In the genomic region with DNA sequence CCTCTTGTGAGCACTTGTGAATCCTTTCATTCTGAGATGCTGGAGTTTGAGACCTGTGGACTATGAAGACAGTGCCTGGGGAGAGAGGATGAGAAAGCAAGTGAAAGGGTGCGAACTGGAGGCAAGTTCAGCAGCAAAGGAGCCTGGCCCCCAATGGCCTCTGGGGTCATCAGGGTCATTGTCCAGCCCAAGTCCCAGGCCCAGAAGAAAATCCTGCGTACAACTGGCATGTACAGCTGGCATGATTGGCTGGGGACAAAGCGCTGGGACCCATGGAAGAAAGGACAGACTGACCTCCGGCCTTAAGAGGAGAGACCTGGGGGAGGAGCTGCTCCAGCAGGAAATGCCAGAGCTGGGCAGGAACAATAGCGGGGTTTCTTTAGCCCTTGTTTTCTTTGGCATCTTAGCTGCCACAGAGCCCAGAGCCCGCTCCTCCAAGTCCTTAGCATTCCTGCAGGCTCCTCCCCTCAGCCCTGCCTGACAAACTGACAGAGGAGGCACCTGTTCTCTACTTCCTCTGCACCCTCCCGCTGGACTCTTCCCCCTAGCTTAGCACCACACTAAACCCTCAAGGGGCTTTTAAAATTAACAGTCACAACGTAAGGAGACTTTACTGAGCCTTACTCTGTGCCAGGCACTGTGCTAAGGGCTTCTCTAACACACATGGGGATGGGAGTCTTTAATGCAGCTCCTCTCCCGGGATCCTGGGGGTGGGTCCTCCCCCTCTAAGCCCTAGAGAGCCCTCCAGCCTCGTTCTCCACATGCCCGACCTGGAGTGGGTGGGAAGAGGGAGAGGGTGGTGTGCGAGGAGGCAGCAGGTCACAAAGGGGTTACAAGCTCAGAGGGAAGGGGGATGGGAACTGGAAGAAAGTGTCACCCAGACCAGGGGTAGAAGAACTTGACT, we compare ENCODE assay signal across 10 cellular contexts. TPM values are rescaled to one million over a fixed set of nuclear protein-coding genes. Genes with fewer than 3 reads are reported as not detected.
DNase-seq lines count a peak whose midpoint lies in the region; FAIRE-seq and TF ChIP-seq lines count a peak whose summit lies in the region.
"Had no signal": no experiment of that assay in that cellular context is flagged by ENCODE, and none has a peak within 500 bp of the region (broad histone marks: within the 10 kb centered on the region; RNA-seq: fewer than 3 reads in every experiment).

No MANE protein-coding gene starts in this region.

- TF ChIP-seq CTCF in DOHH2 (IDR thresholded peaks at IDR 0.05; ENCODE audit: low read depth, low read length, poor library complexity, severe bottlenecking) (no peak), NB4 (IDR thresholded peaks at IDR 0.05; ENCODE audit: low read depth, low read length) (no peak), H1 (IDR thresholded peaks at IDR 0.05; ENCODE audit: control extremely low read depth in 1 of 3, insufficient read depth in 1 of 3, low read depth in 1 of 3, low read length in 3 of 3) (no peak), osteoblast (IDR thresholded peaks at IDR 0.05; ENCODE audit: extremely low read depth, low read depth, low read length) (no peak)

- H3K4me2 ChIP-seq in DOHH2 (ENCODE audit: low read length) (peak overlapping the region; percentile 29), H1 (ENCODE audit: insufficient read depth in 1 of 2, low read depth in 2 of 2, low read length in 2 of 2) (peak overlapping the region; percentile 46 to 49), osteoblast (ENCODE audit: insufficient read depth, low read length) (no peak overlapping the region)

- no peak overlapping the region for H3K4ac ChIP-seq in H1 (replicated peaks; ENCODE audit: insufficient read length, low read depth, low read length)

- peak overlapping the region; percentile 86; the same call in 1 of the 2 replicates for H2BK20ac ChIP-seq in H1 (ENCODE audit: low read length)

- POLR2A ChIA-PET in H1 (lab: Charles Lee; ENCODE audit: partially characterized antibody) = interaction anchor here (0.8 to 2.3 kb wide), 5 partner anchors 9 to 96 kb away, joined by 3 to 9 read pairs (median 4); no protein-coding TSS in a partner anchor

- H4K20me1 ChIP-seq in DOHH2 (ENCODE audit: control insufficient read depth, insufficient read depth, low read depth, low read length) (no peaks in the 10 kb centered on the region), H1 (replicated peaks in 1 of 2; ENCODE audit: control insufficient read depth in 1 of 2, insufficient read depth in 2 of 2, low read length in 2 of 2) (no peaks in the 10 kb centered on the region), osteoblast (ENCODE audit: insufficient read depth, low read length) (no peaks in the 10 kb centered on the region)

- no peak overlapping the region for H3K14ac ChIP-seq in H1 (ENCODE audit: insufficient read length)

- no peaks in the 10 kb centered on the region for H3K79me1 ChIP-seq in H1 (ENCODE audit: low read depth, low read length)

- H4K5ac ChIP-seq in H1 (ENCODE audit: insufficient read length, low read depth, low read length) = no peak overlapping the region

- no peak overlapping the region for H3K9ac ChIP-seq in H1 (replicated peaks in 1 of 4; ENCODE audit: extremely low read depth in 1 of 4, low read depth in 3 of 4, low read length in 3 of 4)

- CTCF ChIA-PET in H1 (lab: Charles Lee; ENCODE audit: partially characterized antibody) = interaction anchor here (0.7 to 7.8 kb wide), 17 partner anchors 8 to 379 kb away, joined by 3 to 86 read pairs (median 4); a partner anchor contains a TSS

- TF ChIP-seq POLR2A in NB4 (IDR thresholded peaks at IDR 0.05; ENCODE audit: extremely low read depth, insufficient read length) (no peak), H1 (IDR thresholded peaks at IDR 0.05; ENCODE audit: control extremely low read depth in 1 of 2, low read depth in 2 of 2, low read length in 2 of 2) (no peak; a peak in 1 of 3 replicates)

- H3K9me2 ChIP-seq in DOHH2 (replicated peaks; ENCODE audit: control insufficient read depth, low read length) = no peaks in the 10 kb centered on the region

- H2AFZ ChIP-seq in H1 (ENCODE audit: low read length) = no peak overlapping the region
- no peak overlapping the region for H2AFZ ChIP-seq in osteoblast (ENCODE audit: low read length)

- intact Hi-C loops in head of caudate nucleus (cut with DNase I) = loop anchor here (5.0 to 10.0 kb wide), 2 partner anchors 53 to 215 kb away; no protein-coding TSS in a partner anchor

- H3K27me3 ChIP-seq in DOHH2 (ENCODE audit: control insufficient read depth, low read length) (peaks cover 19% of the 10 kb centered on the region), H1 (replicated peaks in 1 of 4; ENCODE audit: control insufficient read depth in 3 of 4, extremely low read depth in 1 of 4, insufficient read depth in 3 of 4, low read length in 3 of 4) (peaks cover 12 to 67% (median 55%) of the 10 kb centered on the region in 4 experiments), osteoblast (ENCODE audit: insufficient read depth, low read length) (peaks cover 88% of the 10 kb centered on the region)

- H3K27ac ChIP-seq in DOHH2 (ENCODE audit: low read depth, low read length) (no peak overlapping the region), H1 (ENCODE audit: low read depth, low read length) (no peak overlapping the region), osteoblast (ENCODE audit: low read depth, low read length) (no peak overlapping the region)
- H3K27ac ChIP-seq: dorsolateral prefrontal cortex had no signal

- 31% methylated on average over 12 of the region's 12 CpGs; no CpG with 5 or more reads in 1 of the 2 experiments for WGBS in H1 (ENCODE audit: extremely low coverage in 1 of 2, insufficient coverage in 1 of 2, insufficient read length in 1 of 2, insufficient replicate concordance in 2 of 2, low coverage in 1 of 2, low lambda C conversion rate in 2 of 2, missing lambda C conversion rate in 1 of 2), 2 experiments

- DNase-seq in NB4 (ENCODE audit: low read depth) = peak; percentile 98
- DNase-seq in H1 (ENCODE audit: low read depth in 1 of 2, low spot score in 2 of 2) = peak in 1 of 2 experiments; percentile 60
- DNase-seq in osteoblast (ENCODE audit: insufficient read length, low spot score, missing footprints) = peak; percentile 96
- no peak for DNase-seq in activated effector memory CD4-positive, alpha-beta T cell treated with Interleukin-2 at 50 U/mL for 16 hours
- no peak for DNase-seq in DMS153 treated with DMSO at 0.1 percent for 48 hours (lab: John Stamatoyannopoulos, UW; ENCODE audit: unreplicated experiment)
- DNase-seq in stimulated activated CD4-positive, alpha-beta T cell treated with anti-CD3 and anti-CD28 coated beads, Interleukin-15, amount 100 ng/mL, for 24 hours = no peak
- DNase-seq in head of caudate nucleus = no peak
- DNase-seq: activated CD4-positive, alpha-beta memory T cell treated with anti-CD3 and anti-CD28 coated beads for 36 hours; dorsolateral prefrontal cortex had no signal

- H3K4me3 ChIP-seq in DOHH2 (ENCODE audit: low read length) = no peak overlapping the region
- peak overlapping the region; percentile 26 for H3K4me3 ChIP-seq in NB4 (ENCODE audit: low read depth, low read length)
- peak overlapping the region in 1 of 4 experiments; percentile 59; a peak in 1 of 8 replicates for H3K4me3 ChIP-seq in H1 (ENCODE audit: extremely low read depth in 1 of 4, insufficient read depth in 2 of 4, low read depth in 3 of 4, low read length in 4 of 4)
- H3K4me3 ChIP-seq in osteoblast (ENCODE audit: insufficient read depth, low read length) = no peak overlapping the region

- H3K56ac ChIP-seq in H1 (replicated peaks; ENCODE audit: insufficient read length, low read depth, low read length) = no peak overlapping the region

- H3K4me1 ChIP-seq in DOHH2 (ENCODE audit: control insufficient read depth, low read length) (peaks cover 8% of the 10 kb centered on the region), H1 (replicated peaks in 1 of 4; ENCODE audit: control insufficient read depth in 3 of 4, insufficient read depth in 4 of 4, low read length in 3 of 4) (peaks cover 4 to 24% (median 17%) of the 10 kb centered on the region in 4 experiments), osteoblast (ENCODE audit: insufficient read depth, low read length) (peaks cover 9% of the 10 kb centered on the region)

- no peak overlapping the region for H4K8ac ChIP-seq in H1 (ENCODE audit: extremely low read depth, insufficient read depth, low read length)

- FAIRE-seq in H1 (lab: Jason Lieb, UNC) = peak; percentile 88

- H2BK12ac ChIP-seq in H1 (ENCODE audit: low read depth, low read length) = peak overlapping the region; percentile 96; the same call in 1 of the 2 replicates

- H3K23me2 ChIP-seq in H1 (ENCODE audit: low read depth, low read length) = peaks cover 6% of the 10 kb centered on the region; the same call in 1 of the 2 replicates

- peak overlapping the region; percentile 2 for H2AK5ac ChIP-seq in H1 (ENCODE audit: low read depth, low read length)

- H2BK15ac ChIP-seq in H1 (ENCODE audit: low read length) = no peak overlapping the region

- no peaks in the 10 kb centered on the region for H3K9me3 ChIP-seq in DOHH2 (ENCODE audit: control insufficient read depth, insufficient read depth, low read length)
- H3K9me3 ChIP-seq in H1 (ENCODE audit: insufficient read depth in 2 of 2, low read depth in 1 of 2, low read length in 1 of 2) = no peaks in the 10 kb centered on the region
- H3K9me3 ChIP-seq in osteoblast (ENCODE audit: low read depth, low read length) = no peaks in the 10 kb centered on the region

- peak overlapping the region; percentile 18; the same call in 1 of the 2 replicates for H2BK5ac ChIP-seq in H1 (ENCODE audit: low read depth, low read length)

- H3K36me3 ChIP-seq in DOHH2 (ENCODE audit: control insufficient read depth, low read length) (no peaks in the 10 kb centered on the region), H1 (ENCODE audit: control insufficient read depth in 2 of 4, insufficient read depth in 4 of 4, low read length in 3 of 4) (no peaks in the 10 kb centered on the region), osteoblast (ENCODE audit: insufficient read depth, low read length) (no peaks in the 10 kb centered on the region)

- TF ChIP-seq EP300 in H1 (IDR thresholded peaks at IDR 0.05; ENCODE audit: borderline replicate concordance in 1 of 2, low read depth in 2 of 2, low read length in 2 of 2) = no peak

- no peak overlapping the region for H2BK120ac ChIP-seq in H1 (replicated peaks; ENCODE audit: low read depth, low read length)

- no peaks in the 10 kb centered on the region for H3K79me2 ChIP-seq in DOHH2 (ENCODE audit: control insufficient read depth, low read length)
- no peaks in the 10 kb centered on the region for H3K79me2 ChIP-seq in H1 (ENCODE audit: control insufficient read depth in 1 of 2, insufficient read depth in 2 of 2, low read length in 2 of 2)
- H3K79me2 ChIP-seq in osteoblast (ENCODE audit: insufficient read depth, low read length) = no peaks in the 10 kb centered on the region

- H3K18ac ChIP-seq in H1 (ENCODE audit: extremely low read depth, low read length) = peak overlapping the region; percentile 83

- H3K23ac ChIP-seq in H1 (ENCODE audit: insufficient read length) = no peak overlapping the region

- no peak for TF ChIP-seq RAD21 in H1 (IDR thresholded peaks at IDR 0.05 in 1 of 2, conservative IDR thresholded peaks at IDR 0.05 in 1 of 2; ENCODE audit: low read depth in 2 of 2, low read length in 2 of 2)

- H4K91ac ChIP-seq in H1 (replicated peaks; ENCODE audit: insufficient read length, low read length) = peak overlapping the region; percentile 18

- H3F3A ChIP-seq in DOHH2 (ENCODE audit: control insufficient read depth, insufficient read depth) = no peaks in the 10 kb centered on the region

RNA-seq across cellular contexts. Expression of a gene that starts 1.9 kb away (rescaled TPM):
- total RNA-seq in H1 (2021; fragmentation: NEBNext Ultra II Directional; extraction: Animal tissue kit (Norgen Biotek cat#: 25700)) = 1.7 and 2.5 TPM in 2 replicates
- polyA plus RNA-seq in H1 (2011; rRNA removed) = 3.2 and 5.2 TPM in 2 replicates
- polyA plus RNA-seq in H1 (2011; cell fraction: cytosol; rRNA removed) = 3.7 TPM
- 5.9 TPM for polyA plus RNA-seq in H1 (2011; cell fraction: nucleus; rRNA removed)
- polyA plus RNA-seq in H1 (2012, experiment 1 of 2) = 2.4 to 4.0 TPM (median 3.0 TPM) in 4 replicates
- 3.2 TPM for polyA plus RNA-seq in H1 (2012, experiment 2 of 2)
- 2.8 TPM for polyA plus RNA-seq in H1 (2013, experiment 1 of 2)
- 2.8 TPM for polyA plus RNA-seq in H1 (2013, experiment 2 of 2)
- polyA minus RNA-seq in H1 (2011; rRNA and poly(A)+ RNA removed) = 0.73 and 1.1 TPM in 2 replicates
- 3.1 TPM for polyA minus RNA-seq in H1 (2011; cell fraction: cytosol; rRNA and poly(A)+ RNA removed)
- polyA minus RNA-seq in H1 (2011; cell fraction: nucleus; rRNA and poly(A)+ RNA removed) = 1.3 TPM
- not detected in 2 replicates for total RNA-seq in osteoblast
- total RNA-seq: activated CD4-positive, alpha-beta memory T cell treated with anti-CD3 and anti-CD28 coated beads for 36 hours had no signal

RNA-seq across cellular contexts. Expression of a gene that starts 9.3 kb away (rescaled TPM):
- total RNA-seq in H1 (2021; fragmentation: NEBNext Ultra II Directional; extraction: Animal tissue kit (Norgen Biotek cat#: 25700)) = not detected in 2 replicates
- 0.02 TPM in 1 of 2 replicates, not detected in the other for polyA plus RNA-seq in H1 (2011; rRNA removed)
- not detected for polyA plus RNA-seq in H1 (2011; cell fraction: cytosol; rRNA removed)
- polyA plus RNA-seq in H1 (2011; cell fraction: nucleus; rRNA removed) = 0.06 TPM
- not detected in 4 replicates for polyA plus RNA-seq in H1 (2012, experiment 1 of 2)
- not detected for polyA plus RNA-seq in H1 (2012, experiment 2 of 2)
- polyA plus RNA-seq in H1 (2013, experiment 1 of 2) = not detected
- not detected for polyA plus RNA-seq in H1 (2013, experiment 2 of 2)
- 0.05 and 0.06 TPM in 2 replicates for polyA minus RNA-seq in H1 (2011; rRNA and poly(A)+ RNA removed)
- polyA minus RNA-seq in H1 (2011; cell fraction: cytosol; rRNA and poly(A)+ RNA removed) = not detected
- 0.20 TPM for polyA minus RNA-seq in H1 (2011; cell fraction: nucleus; rRNA and poly(A)+ RNA removed)
- not detected in 2 replicates for total RNA-seq in osteoblast
- total RNA-seq: activated CD4-positive, alpha-beta memory T cell treated with anti-CD3 and anti-CD28 coated beads for 36 hours; dorsolateral prefrontal cortex had no signal

RNA-seq across cellular contexts. Expression of a gene that starts 12.9 kb away (rescaled TPM):
- 0.17 TPM in 1 of 2 replicates, not detected in the other for total RNA-seq in H1 (2021; fragmentation: NEBNext Ultra II Directional; extraction: Animal tissue kit (Norgen Biotek cat#: 25700))
- polyA plus RNA-seq in H1 (2011; rRNA removed) = 0.03 and 0.06 TPM in 2 replicates
- polyA plus RNA-seq in H1 (2011; cell fraction: cytosol; rRNA removed) = 0.08 TPM
- polyA plus RNA-seq in H1 (2011; cell fraction: nucleus; rRNA removed) = 0.24 TPM
- 0.07 to 0.10 TPM (median 0.07 TPM) in 3 of 4 replicates, not detected in the other for polyA plus RNA-seq in H1 (2012, experiment 1 of 2)
- polyA plus RNA-seq in H1 (2012, experiment 2 of 2) = not detected
- polyA plus RNA-seq in H1 (2013, experiment 1 of 2) = 0.02 TPM
- 0.04 TPM for polyA plus RNA-seq in H1 (2013, experiment 2 of 2)
- 0.05 and 0.16 TPM in 2 replicates for polyA minus RNA-seq in H1 (2011; rRNA and poly(A)+ RNA removed)
- not detected for polyA minus RNA-seq in H1 (2011; cell fraction: cytosol; rRNA and poly(A)+ RNA removed)
- polyA minus RNA-seq in H1 (2011; cell fraction: nucleus; rRNA and poly(A)+ RNA removed) = not detected
- total RNA-seq in osteoblast = not detected in 2 replicates
- total RNA-seq: activated CD4-positive, alpha-beta memory T cell treated with anti-CD3 and anti-CD28 coated beads for 36 hours had no signal

RNA-seq across cellular contexts. Expression of a gene that starts 56.1 kb away (rescaled TPM):
- total RNA-seq in H1 (2021; fragmentation: NEBNext Ultra II Directional; extraction: Animal tissue kit (Norgen Biotek cat#: 25700)) = 0.89 and 1.4 TPM in 2 replicates
- 1.3 and 3.1 TPM in 2 replicates for polyA plus RNA-seq in H1 (2011; rRNA removed)
- polyA plus RNA-seq in H1 (2011; cell fraction: cytosol; rRNA removed) = 1.2 TPM
- polyA plus RNA-seq in H1 (2011; cell fraction: nucleus; rRNA removed) = 3.7 TPM
- 0.22 to 1.3 TPM (median 0.64 TPM) in 4 replicates for polyA plus RNA-seq in H1 (2012, experiment 1 of 2)
- polyA plus RNA-seq in H1 (2012, experiment 2 of 2) = 0.18 TPM
- 0.39 TPM for polyA plus RNA-seq in H1 (2013, experiment 1 of 2)
- 0.33 TPM for polyA plus RNA-seq in H1 (2013, experiment 2 of 2)
- 1.2 and 2.2 TPM in 2 replicates for polyA minus RNA-seq in H1 (2011; rRNA and poly(A)+ RNA removed)
- 2.2 TPM for polyA minus RNA-seq in H1 (2011; cell fraction: cytosol; rRNA and poly(A)+ RNA removed)
- 0.70 TPM for polyA minus RNA-seq in H1 (2011; cell fraction: nucleus; rRNA and poly(A)+ RNA removed)
- total RNA-seq in osteoblast = 0.88 and 1.4 TPM in 2 replicates

Comparison
In these comparisons a context has a peak if more than half of its experiments do, and no peak if none do; other contexts are left out.
1. DNase-seq: peak in NB4 (single experiment) and osteoblast (single experiment); none in activated effector memory CD4-positive, alpha-beta T cell treated with Interleukin-2 at 50 U/mL for 16 hours (single experiment), DMS153 treated with DMSO at 0.1 percent for 48 hours (single experiment), stimulated activated CD4-positive, alpha-beta T cell treated with anti-CD3 and anti-CD28 coated beads, Interleukin-15, amount 100 ng/mL, for 24 hours (single experiment) and head of caudate nucleus (0 of 42).